In the genomic region with DNA sequence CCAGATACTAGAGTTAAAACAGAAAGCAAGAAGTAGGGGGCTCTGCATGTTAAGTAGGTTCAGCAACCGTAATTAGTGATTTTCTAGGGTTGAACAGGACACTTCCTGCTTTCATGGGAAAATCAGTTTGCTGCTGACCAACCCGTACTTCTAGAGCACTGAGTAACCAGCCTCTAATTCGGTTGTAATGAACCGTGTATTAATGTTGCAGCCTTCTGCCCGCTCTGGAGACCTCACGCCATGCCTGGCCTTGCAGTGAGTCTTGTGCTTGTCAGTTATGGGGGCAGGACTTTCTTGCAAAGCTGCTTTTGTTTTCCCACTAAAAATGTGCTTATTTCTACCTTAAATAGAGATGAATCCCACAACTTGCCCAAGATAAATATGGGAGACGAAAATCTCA, we compare ENCODE assay signal across 31 cellular contexts.
"Had no signal": no experiment of that assay in that cellular context is flagged by ENCODE, and none has a peak within 500 bp of the region (broad histone marks: within the 10 kb centered on the region; RNA-seq: fewer than 3 reads in every experiment).

No MANE protein-coding gene starts in this region.

- H3K4me3 Mint-ChIP-seq: activated B cell treated with CpG ODN at 0.5 μM for 24 hours; activated CD8-positive, alpha-beta T cell treated with anti-CD3 and anti-CD28 coated beads for 36 hours; activated naive CD8-positive, alpha-beta T cell; activated T-cell treated with anti-CD3 and anti-CD28 coated beads, Interleukin-2, amount 50 U/mL, for 4 hours; activated T-helper 17 cell treated with anti-CD3 and anti-CD28 coated beads, Interleukin-2, amount 50 U/mL, for 72 hours; central memory CD8-positive, alpha-beta T cell; dendritic cell treated with granulocyte-macrophage colony-stimulating factor and Interleukin-4, amounts not matched to agents 40 ng/mL and 50 ng/mL, for 4 days; T-helper 17 cell; T-helper 2 cell treated with Interferon-gamma antibody and Interleukin-4, amounts not matched to agents 5 μg/mL and 100 μg/mL, for 36 hours had no signal

- H3K4me1 Mint-ChIP-seq: activated B cell treated with CpG ODN at 0.5 μM for 24 hours; activated T-helper 17 cell treated with anti-CD3 and anti-CD28 coated beads, Interleukin-2, amount 50 U/mL, for 72 hours; central memory CD8-positive, alpha-beta T cell; T-helper 17 cell had no signal

- H3K36me3 ChIP-seq: brain microvascular endothelial cell, esophagus muscularis mucosa, gastrocnemius medialis, WERI-Rb-1 had no signal

- H3K27me3 Mint-ChIP-seq: T-helper 17 cell had no signal

- H3K27ac Mint-ChIP-seq: activated B cell treated with CpG ODN at 0.5 μM for 24 hours; activated CD8-positive, alpha-beta T cell treated with anti-CD3 and anti-CD28 coated beads for 36 hours; activated naive CD8-positive, alpha-beta T cell; activated T-helper 17 cell treated with anti-CD3 and anti-CD28 coated beads, Interleukin-2, amount 50 U/mL, for 72 hours; dendritic cell treated with granulocyte-macrophage colony-stimulating factor and Interleukin-4, amounts not matched to agents 40 ng/mL and 50 ng/mL, for 4 days; T-helper 17 cell; T-helper 2 cell treated with Interferon-gamma antibody and Interleukin-4, amounts not matched to agents 5 μg/mL and 100 μg/mL, for 36 hours had no signal

- ATAC-seq: activated CD4-positive, CD25-positive, alpha-beta regulatory T cell treated with anti-CD3 and anti-CD28 coated beads, Interleukin-2, amount 50 U/mL, for 24 hours; activated CD8-positive, alpha-beta T cell treated with anti-CD3 and anti-CD28 coated beads for 36 hours; activated T-cell treated with anti-CD3 and anti-CD28 coated beads, Interleukin-2, amount 50 U/mL, for 4 hours; activated T-helper 17 cell treated with anti-CD3 and anti-CD28 coated beads, Interleukin-2, amount 50 U/mL, for 72 hours; foreskin keratinocyte; gastrocnemius medialis; T-helper 17 cell had no signal

- H3K27me3 ChIP-seq: brain microvascular endothelial cell, foreskin keratinocyte had no signal

- DNase-seq: activated B cell treated with CpG ODN at 0.5 μM for 24 hours; activated CD4-positive, alpha-beta T cell treated with anti-CD3 and anti-CD28 coated beads for 48 hours; activated CD4-positive, alpha-beta T cell treated with anti-CD3 and anti-CD28 coated beads, Interleukin-2, amount 50 U/mL, for 1 hour; activated CD4-positive, alpha-beta T cell treated with anti-CD3 and anti-CD28 coated beads, Interleukin-2, amount 50 U/mL, for 48 hours; activated CD8-positive, alpha-beta memory T cell treated with anti-CD3 and anti-CD28 coated beads for 24 hours; activated CD8-positive, alpha-beta T cell treated with anti-CD3 and anti-CD28 coated beads for 36 hours; activated effector memory CD4-positive, alpha-beta T cell treated with Interleukin-2 at 50 U/mL for 16 hours; activated gamma-delta T cell treated with Interleukin-2 at 50 U/mL for 16 hours; activated naive CD4-positive, alpha-beta T cell treated with anti-CD3 and anti-CD28 coated beads, Interleukin-2, amount 50 U/mL, for 16 hours; activated naive CD4-positive, alpha-beta T cell treated with Interleukin-2 at 50 U/mL for 16 hours; activated T-cell treated with anti-CD3 and anti-CD28 coated beads, Interleukin-2, amount 50 U/mL, for 4 hours; amniotic stem cell; anterior cingulate cortex; brain microvascular endothelial cell; dorsolateral prefrontal cortex; effector memory CD4-positive, alpha-beta T cell; erythroblast; foreskin keratinocyte; gastrocnemius medialis; T-helper 1 cell; T-helper 17 cell; T1000; WERI-Rb-1 had no signal

- H3K27ac ChIP-seq: brain microvascular endothelial cell, coronary artery, dorsolateral prefrontal cortex, esophagus muscularis mucosa, foreskin keratinocyte, gastrocnemius medialis, WERI-Rb-1 had no signal

- H3K4me1 ChIP-seq: esophagus muscularis mucosa, foreskin keratinocyte, gastrocnemius medialis had no signal

- H3K4me3 ChIP-seq: coronary artery, esophagus muscularis mucosa, gastrocnemius medialis had no signal

- H3K9me3 ChIP-seq: gastrocnemius medialis had no signal
